In genomic region chr11:58928082-58928574, GRCh38 we compare ENCODE assay signal across 11 cellular contexts. TPM values are rescaled to one million over a fixed set of nuclear protein-coding genes. Genes with fewer than 3 reads are reported as not detected.
DNase-seq lines count a peak whose midpoint lies in the region; ATAC-seq and TF ChIP-seq lines count a peak whose summit lies in the region.
"Had no signal": no experiment of that assay in that cellular context is flagged by ENCODE, and none has a peak within 500 bp of the region (broad histone marks: within the 10 kb centered on the region; RNA-seq: fewer than 3 reads in every experiment).

No MANE protein-coding gene starts in this region.

- peaks cover 12% of the 10 kb centered on the region for H3K27me3 Mint-ChIP-seq in nephron (ENCODE audit: low read depth)

- no peaks in the 10 kb centered on the region for H4K20me1 ChIP-seq in BLaER1 treated with 17β-estradiol and CSF1 and Interleukin-3, amounts not matched to agents 10 nM and 100 nM
- H4K20me1 ChIP-seq in IMR-90 (ENCODE audit: insufficient read depth, low read length) = no peaks in the 10 kb centered on the region

- peaks cover 22% of the 10 kb centered on the region for H3K4me1 Mint-ChIP-seq in nephron

- H3K9me3 Mint-ChIP-seq in nephron = no peaks in the 10 kb centered on the region
- H3K9me3 Mint-ChIP-seq: activated naive CD4-positive, alpha-beta T cell treated with anti-CD3 and anti-CD28 coated beads, Interleukin-2, amount 10 ng/mL, durations not matched to agents 7 days and 5 days had no signal

- no peak overlapping the region for H3K9ac ChIP-seq in BLaER1 treated with 17β-estradiol and CSF1 and Interleukin-3, amounts not matched to agents 10 nM and 100 nM
- H3K9ac ChIP-seq in IMR-90 (ENCODE audit: low read depth, low read length) = no peak overlapping the region

- no peak overlapping the region for H4K91ac ChIP-seq in IMR-90 (ENCODE audit: insufficient read depth, low read depth, low read length)

- H3K14ac ChIP-seq in IMR-90 (replicated peaks; ENCODE audit: low read depth, low read length) = no peak overlapping the region

- no peak overlapping the region for H3K4ac ChIP-seq in IMR-90 (ENCODE audit: low read depth, low read length)

- no peaks in the 10 kb centered on the region; the same call in 1 of the 2 replicates for H3K9me1 ChIP-seq in IMR-90 (ENCODE audit: insufficient read depth, low read length)

- no peak overlapping the region for H2BK20ac ChIP-seq in IMR-90 (ENCODE audit: low read depth, low read length)

- no peak for TF ChIP-seq CTCF in IMR-90 (conservative IDR thresholded peaks at IDR 0.05; ENCODE audit: low read depth, low read length)
- TF ChIP-seq CTCF in epithelial cell of proximal tubule (conservative IDR thresholded peaks at IDR 0.05; ENCODE audit: low read depth, low read length) = no peak
- no peak for TF ChIP-seq CTCF in nephron (IDR thresholded peaks at IDR 0.05; ENCODE audit: unreplicated experiment in 3 of 3)

- no TSS peak for BruUV-seq in IMR-90 (replicated peaks; lab: Mats Ljungman, UMichigan)

- ATAC-seq in IMR-90 (ENCODE audit: low read depth) = no peak

- no peaks in the 10 kb centered on the region for H3K9me3 ChIP-seq in BLaER1 treated with 17β-estradiol and CSF1 and Interleukin-3, amounts not matched to agents 10 nM and 100 nM (replicated peaks in 1 of 11)
- H3K9me3 ChIP-seq in IMR-90 (ENCODE audit: control insufficient read depth, insufficient read depth, low read length) = no peaks in the 10 kb centered on the region

- H2AFZ ChIP-seq in IMR-90 (replicated peaks; ENCODE audit: low read length, poor library complexity) = peak overlapping the region; percentile 26

- no peak overlapping the region for H3K56ac ChIP-seq in IMR-90 (ENCODE audit: extremely low read depth, insufficient read depth, low read length)

- dilution Hi-C loops in IMR-90 (cut with HindIII; ENCODE audit: low sequenced_read_pairs, unreplicated experiment) = no loop called here

- TF ChIP-seq POLR2A in IMR-90 (IDR thresholded peaks at IDR 0.05; ENCODE audit: low read depth, low read length) = no peak

- H2AK5ac ChIP-seq in IMR-90 (ENCODE audit: low read depth, low read length) = no peak overlapping the region; the same call in 1 of the 2 replicates

- H3K4me1 ChIP-seq in BLaER1 treated with 17β-estradiol and CSF1 and Interleukin-3, amounts not matched to agents 10 nM and 100 nM = peaks cover 4 to 21% (median 17%) of the 10 kb centered on the region in 10 experiments; a peak in 16 of 20 replicates
- peaks cover 3% of the 10 kb centered on the region; the same call in 1 of the 2 replicates for H3K4me1 ChIP-seq in IMR-90 (ENCODE audit: control insufficient read depth, insufficient read depth, low read length)

- H3K18ac ChIP-seq in IMR-90 (ENCODE audit: low read depth, low read length) = no peak overlapping the region

- no peak overlapping the region for H2BK15ac ChIP-seq in IMR-90 (ENCODE audit: low read depth, low read length)

- TF ChIP-seq RAD21 in IMR-90 (IDR thresholded peaks at IDR 0.05; ENCODE audit: low read length) = no peak

- CTCF ChIA-PET in IMR-90 (lab: Yijun Ruan, JAX) = interaction anchor here (0.6 to 2.0 kb wide), 4 partner anchors 9 to 885 kb away, joined by 3 to 6 read pairs (median 4); no protein-coding TSS in a partner anchor

- H3K4me3 Mint-ChIP-seq in nephron = peak overlapping the region; percentile 61 to 72 (median 71)
- H3K4me3 Mint-ChIP-seq: activated naive CD4-positive, alpha-beta T cell treated with anti-CD3 and anti-CD28 coated beads, Interleukin-2, amount 10 ng/mL, durations not matched to agents 7 days and 5 days had no signal

- no peaks in the 10 kb centered on the region for H3K36me3 Mint-ChIP-seq in nephron (ENCODE audit: low read depth)
- H3K36me3 Mint-ChIP-seq: activated naive CD4-positive, alpha-beta T cell treated with anti-CD3 and anti-CD28 coated beads, Interleukin-2, amount 10 ng/mL, durations not matched to agents 7 days and 5 days had no signal

- peak overlapping the region; percentile 60 to 97 (median 88) for H3K27ac Mint-ChIP-seq in nephron
- H3K27ac Mint-ChIP-seq: activated naive CD4-positive, alpha-beta T cell treated with anti-CD3 and anti-CD28 coated beads, Interleukin-2, amount 10 ng/mL, durations not matched to agents 7 days and 5 days had no signal

- no peak overlapping the region for H4K8ac ChIP-seq in IMR-90 (ENCODE audit: low read depth in 2 of 2, low read length in 2 of 2)

- no peak overlapping the region for H3K27ac ChIP-seq in BLaER1 treated with 17β-estradiol and CSF1 and Interleukin-3, amounts not matched to agents 10 nM and 100 nM
- H3K27ac ChIP-seq in IMR-90 (ENCODE audit: insufficient read depth, low read length) = no peak overlapping the region

- no peak overlapping the region for H2BK120ac ChIP-seq in IMR-90 (ENCODE audit: low read depth, low read length)

- DNase-seq in IMR-90 (peak; percentile 7), epithelial cell of proximal tubule (ENCODE audit: low read depth) (peak; percentile 82), NCI-H2107 treated with DMSO at 0.1 percent for 48 hours (lab: John Stamatoyannopoulos, UW; ENCODE audit: unreplicated experiment) (no peak), HCEC 1CT (no peak), NOMO-1 treated with DMSO at 0.1 percent for 48 hours (lab: John Stamatoyannopoulos, UW; ENCODE audit: unreplicated experiment) (no peak), NCI-H1417 (lab: John Stamatoyannopoulos, UW) (no peak)
- DNase-seq: activated naive CD4-positive, alpha-beta T cell treated with anti-CD3 and anti-CD28 coated beads, Interleukin-2, amount 10 ng/mL, durations not matched to agents 7 days and 5 days; NCI-H2171 treated with DMSO at 0.1 percent for 48 hours; SIG-M5 had no signal

- 0 out of 2 replicates have a peak overlapping the region, but pooled peaks have one; percentile 62 for H3K23ac ChIP-seq in IMR-90 (ENCODE audit: low read depth, low read length)

- peak overlapping the region in 9 of 11 experiments; percentile 25 to 73 (median 66); a peak in 18 of 22 replicates for H3K4me2 ChIP-seq in BLaER1 treated with 17β-estradiol and CSF1 and Interleukin-3, amounts not matched to agents 10 nM and 100 nM
- no peak overlapping the region for H3K4me2 ChIP-seq in IMR-90 (ENCODE audit: low read depth, low read length)

- no peaks in the 10 kb centered on the region for H3K79me1 ChIP-seq in IMR-90 (ENCODE audit: low read depth in 1 of 2, low read length in 2 of 2)

- POLR2A ChIA-PET in IMR-90 (lab: Charles Lee; ENCODE audit: unreplicated experiment) = no interaction called here

- intact Hi-C loops in IMR-90 (cut with micrococcal nuclease) = no loop called here

- H3K36me3 ChIP-seq in BLaER1 treated with 17β-estradiol and CSF1 and Interleukin-3, amounts not matched to agents 10 nM and 100 nM = no peaks in the 10 kb centered on the region
- H3K36me3 ChIP-seq in IMR-90 (ENCODE audit: control insufficient read depth, insufficient read depth, low read length) = no peaks in the 10 kb centered on the region

- peak overlapping the region; percentile 39 for H2AK9ac ChIP-seq in IMR-90 (replicated peaks; ENCODE audit: low read depth, low read length, poor library complexity)

- H2BK5ac ChIP-seq in IMR-90 (ENCODE audit: low read depth, low read length, poor library complexity, severe bottlenecking) = no peak overlapping the region

- H3K27me3 ChIP-seq in BLaER1 treated with 17β-estradiol and CSF1 and Interleukin-3, amounts not matched to agents 10 nM and 100 nM = 0 out of 22 replicates have a peak, but pooled peaks cover 0 to 5% (median 0%) of the 10 kb centered on the region in 11 experiments
- H3K27me3 ChIP-seq in IMR-90 (ENCODE audit: control insufficient read depth, insufficient read depth, low read length) = no peaks in the 10 kb centered on the region

- H4K5ac ChIP-seq in IMR-90 (ENCODE audit: low read depth, low read length) = no peak overlapping the region

- 35% methylated on average over 6 of the region's 6 CpGs; no CpG with 5 or more reads in 1 of the 2 experiments for WGBS in IMR-90 (ENCODE audit: extremely low coverage in 2 of 2, insufficient read length in 1 of 2), 2 experiments

- in situ Hi-C loops in IMR-90 (cut with MboI; ENCODE audit: low sequenced_read_pairs) = no loop called here

- no peak overlapping the region for H3K4me3 ChIP-seq in BLaER1 treated with 17β-estradiol and CSF1 and Interleukin-3, amounts not matched to agents 10 nM and 100 nM
- H3K4me3 ChIP-seq in IMR-90 (ENCODE audit: insufficient read depth, low read depth, low read length) = no peak overlapping the region
- peak overlapping the region; percentile 54 for H3K4me3 ChIP-seq in epithelial cell of proximal tubule (ENCODE audit: low read depth, low read length)

TF ChIP-seq in IMR-90, 13 proteins besides CTCF, POLR2A, EP300 and RAD21:
- TF ChIP-seq FOS (IDR thresholded peaks at IDR 0.05; ENCODE audit: low read depth, low read length) (no peak), NFE2L2 (IDR thresholded peaks at IDR 0.05; ENCODE audit: low read depth, low read length) (no peak), CHD1 (IDR thresholded peaks at IDR 0.05; ENCODE audit: low read depth, low read length) (no peak), MAZ (IDR thresholded peaks at IDR 0.05; ENCODE audit: borderline replicate concordance, low read depth, low read length) (no peak), SMC3 (IDR thresholded peaks at IDR 0.05; ENCODE audit: low read depth, low read length) (no peak), RCOR1 (IDR thresholded peaks at IDR 0.05; ENCODE audit: insufficient replicate concordance, low read length) (no peak)

RNA-seq across cellular contexts. Expression of gene GLYATL1, which starts 11.2 kb away (rescaled TPM):
- total RNA-seq in IMR-90 (2012; rRNA removed) = 0.54 and 0.56 TPM in 2 replicates
- polyA plus RNA-seq in IMR-90 (2012; rRNA removed) = 0.40 and 0.58 TPM in 2 replicates
- polyA plus RNA-seq in IMR-90 (2012; cell fraction: cytosol; rRNA removed) = 0.02 and 0.14 TPM in 2 replicates
- polyA plus RNA-seq in IMR-90 (2012; cell fraction: nucleus; rRNA removed; ENCODE audit: low replicate concordance) = 0.23 and 0.85 TPM in 2 replicates
- total RNA-seq in epithelial cell of proximal tubule = 1.7 and 5.0 TPM in 2 replicates

Comparison
In these comparisons a context has a peak if more than half of its experiments do, and no peak if none do; other contexts are left out.
1. DNase-seq: peak in IMR-90 (single experiment) and epithelial cell of proximal tubule (single experiment); none in NCI-H2107 treated with DMSO at 0.1 percent for 48 hours (single experiment), HCEC 1CT (single experiment), NOMO-1 treated with DMSO at 0.1 percent for 48 hours (single experiment) and NCI-H1417 (0 of 3).